ENCODE assay signal across 1 cellular context in the genomic region with DNA sequence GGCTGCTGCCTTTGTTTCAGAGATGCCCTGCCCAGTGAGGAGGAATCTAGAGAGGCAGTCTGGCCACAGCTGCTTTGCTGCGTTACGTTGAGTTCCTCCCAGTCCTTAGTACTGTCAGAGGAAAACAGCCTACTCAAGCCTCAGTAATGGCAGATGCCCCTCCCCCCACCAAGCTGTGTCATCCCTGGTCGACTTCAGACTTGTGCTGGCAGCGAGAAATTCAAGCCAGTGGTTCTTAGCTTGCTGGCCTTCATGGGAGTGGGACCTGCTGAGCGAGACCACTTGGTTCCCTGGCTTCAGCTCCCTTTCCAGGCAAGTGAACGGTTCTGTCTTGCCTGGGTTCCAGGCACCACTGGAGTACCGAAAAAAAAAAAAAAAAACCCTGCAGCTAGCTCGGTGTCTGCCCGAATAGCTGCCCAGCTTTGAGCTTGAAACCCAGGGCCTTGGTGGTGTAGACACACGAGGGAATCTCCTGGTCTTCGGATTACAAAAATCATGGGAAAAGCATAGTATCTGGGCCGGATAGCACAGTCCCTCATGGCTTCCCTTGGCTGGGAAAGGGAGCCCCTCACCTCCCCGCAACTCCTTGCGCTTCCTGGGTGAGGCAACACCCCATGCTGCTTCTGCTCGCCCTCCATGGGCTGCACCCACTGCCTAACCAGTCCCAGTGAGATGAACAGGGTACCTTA.
A peak's percentile ranks its signal among the peaks of the same experiment; 100 is the strongest.
TF ChIP-seq lines count a peak whose summit lies in the region.

No MANE protein-coding gene starts in this region.

TF ChIP-seq in K562, 482 proteins besides CTCF, POLR2A, EP300 and RAD21 (continued from another document and continues in another):
- TF ChIP-seq, protein P1, sequence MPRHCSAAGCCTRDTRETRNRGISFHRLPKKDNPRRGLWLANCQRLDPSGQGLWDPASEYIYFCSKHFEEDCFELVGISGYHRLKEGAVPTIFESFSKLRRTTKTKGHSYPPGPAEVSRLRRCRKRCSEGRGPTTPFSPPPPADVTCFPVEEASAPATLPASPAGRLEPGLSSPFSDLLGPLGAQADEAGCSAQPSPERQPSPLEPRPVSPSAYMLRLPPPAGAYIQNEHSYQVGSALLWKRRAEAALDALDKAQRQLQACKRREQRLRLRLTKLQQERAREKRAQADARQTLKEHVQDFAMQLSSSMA (CRISPR knock-in tag; IDR thresholded peaks at IDR 0.05) = no peak
- TF ChIP-seq, protein P2, sequence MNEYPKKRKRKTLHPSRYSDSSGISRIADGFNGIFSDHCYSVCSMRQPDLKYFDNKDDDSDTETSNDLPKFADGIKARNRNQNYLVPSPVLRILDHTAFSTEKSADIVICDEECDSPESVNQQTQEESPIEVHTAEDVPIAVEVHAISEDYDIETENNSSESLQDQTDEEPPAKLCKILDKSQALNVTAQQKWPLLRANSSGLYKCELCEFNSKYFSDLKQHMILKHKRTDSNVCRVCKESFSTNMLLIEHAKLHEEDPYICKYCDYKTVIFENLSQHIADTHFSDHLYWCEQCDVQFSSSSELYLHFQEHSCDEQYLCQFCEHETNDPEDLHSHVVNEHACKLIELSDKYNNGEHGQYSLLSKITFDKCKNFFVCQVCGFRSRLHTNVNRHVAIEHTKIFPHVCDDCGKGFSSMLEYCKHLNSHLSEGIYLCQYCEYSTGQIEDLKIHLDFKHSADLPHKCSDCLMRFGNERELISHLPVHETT (CRISPR knock-in tag; conservative IDR thresholded peaks at IDR 0.05 in 1 of 2, IDR thresholded peaks at IDR 0.05 in 1 of 2) = no peak; a peak in 1 of 4 replicates
- TF ChIP-seq KLF1 (tag; IDR thresholded peaks at IDR 0.05) = no peak
- TF ChIP-seq, protein P3, sequence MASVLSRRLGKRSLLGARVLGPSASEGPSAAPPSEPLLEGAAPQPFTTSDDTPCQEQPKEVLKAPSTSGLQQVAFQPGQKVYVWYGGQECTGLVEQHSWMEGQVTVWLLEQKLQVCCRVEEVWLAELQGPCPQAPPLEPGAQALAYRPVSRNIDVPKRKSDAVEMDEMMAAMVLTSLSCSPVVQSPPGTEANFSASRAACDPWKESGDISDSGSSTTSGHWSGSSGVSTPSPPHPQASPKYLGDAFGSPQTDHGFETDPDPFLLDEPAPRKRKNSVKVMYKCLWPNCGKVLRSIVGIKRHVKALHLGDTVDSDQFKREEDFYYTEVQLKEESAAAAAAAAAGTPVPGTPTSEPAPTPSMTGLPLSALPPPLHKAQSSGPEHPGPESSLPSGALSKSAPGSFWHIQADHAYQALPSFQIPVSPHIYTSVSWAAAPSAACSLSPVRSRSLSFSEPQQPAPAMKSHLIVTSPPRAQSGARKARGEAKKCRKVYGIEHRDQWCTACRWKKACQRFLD (CRISPR knock-in tag; IDR thresholded peaks at IDR 0.05) = peak; percentile 51; the same call in 1 of the 2 replicates
- TF ChIP-seq ZNF75A (CRISPR knock-in tag; IDR thresholded peaks at IDR 0.05) = no peak
- TF ChIP-seq SIN3A (IDR thresholded peaks at IDR 0.05; ENCODE audit: borderline replicate concordance in 2 of 2, control insufficient read depth in 1 of 2, low read depth in 2 of 2, low read length in 2 of 2) = peak in 1 of 2 experiments; percentile 51; a peak in 1 of 4 replicates
- TF ChIP-seq ZNF347 (CRISPR knock-in tag; IDR thresholded peaks at IDR 0.05; ENCODE audit: low read depth) = no peak
- TF ChIP-seq, protein P4, sequence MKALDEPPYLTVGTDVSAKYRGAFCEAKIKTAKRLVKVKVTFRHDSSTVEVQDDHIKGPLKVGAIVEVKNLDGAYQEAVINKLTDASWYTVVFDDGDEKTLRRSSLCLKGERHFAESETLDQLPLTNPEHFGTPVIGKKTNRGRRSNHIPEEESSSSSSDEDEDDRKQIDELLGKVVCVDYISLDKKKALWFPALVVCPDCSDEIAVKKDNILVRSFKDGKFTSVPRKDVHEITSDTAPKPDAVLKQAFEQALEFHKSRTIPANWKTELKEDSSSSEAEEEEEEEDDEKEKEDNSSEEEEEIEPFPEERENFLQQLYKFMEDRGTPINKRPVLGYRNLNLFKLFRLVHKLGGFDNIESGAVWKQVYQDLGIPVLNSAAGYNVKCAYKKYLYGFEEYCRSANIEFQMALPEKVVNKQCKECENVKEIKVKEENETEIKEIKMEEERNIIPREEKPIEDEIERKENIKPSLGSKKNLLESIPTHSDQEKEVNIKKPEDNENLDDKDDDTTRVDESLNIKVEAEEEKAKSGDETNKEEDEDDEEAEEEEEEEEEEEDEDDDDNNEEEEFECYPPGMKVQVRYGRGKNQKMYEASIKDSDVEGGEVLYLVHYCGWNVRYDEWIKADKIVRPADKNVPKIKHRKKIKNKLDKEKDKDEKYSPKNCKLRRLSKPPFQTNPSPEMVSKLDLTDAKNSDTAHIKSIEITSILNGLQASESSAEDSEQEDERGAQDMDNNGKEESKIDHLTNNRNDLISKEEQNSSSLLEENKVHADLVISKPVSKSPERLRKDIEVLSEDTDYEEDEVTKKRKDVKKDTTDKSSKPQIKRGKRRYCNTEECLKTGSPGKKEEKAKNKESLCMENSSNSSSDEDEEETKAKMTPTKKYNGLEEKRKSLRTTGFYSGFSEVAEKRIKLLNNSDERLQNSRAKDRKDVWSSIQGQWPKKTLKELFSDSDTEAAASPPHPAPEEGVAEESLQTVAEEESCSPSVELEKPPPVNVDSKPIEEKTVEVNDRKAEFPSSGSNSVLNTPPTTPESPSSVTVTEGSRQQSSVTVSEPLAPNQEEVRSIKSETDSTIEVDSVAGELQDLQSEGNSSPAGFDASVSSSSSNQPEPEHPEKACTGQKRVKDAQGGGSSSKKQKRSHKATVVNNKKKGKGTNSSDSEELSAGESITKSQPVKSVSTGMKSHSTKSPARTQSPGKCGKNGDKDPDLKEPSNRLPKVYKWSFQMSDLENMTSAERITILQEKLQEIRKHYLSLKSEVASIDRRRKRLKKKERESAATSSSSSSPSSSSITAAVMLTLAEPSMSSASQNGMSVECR (CRISPR knock-in tag; IDR thresholded peaks at IDR 0.05) = no peak
- no peak for TF ChIP-seq MEIS2 (IDR thresholded peaks at IDR 0.05; ENCODE audit: partially characterized antibody)
- TF ChIP-seq TEAD1 (CRISPR knock-in tag; IDR thresholded peaks at IDR 0.05) = no peak
- no peak for TF ChIP-seq TCFL5 (CRISPR knock-in tag; conservative IDR thresholded peaks at IDR 0.05)
- TF ChIP-seq, protein P5, sequence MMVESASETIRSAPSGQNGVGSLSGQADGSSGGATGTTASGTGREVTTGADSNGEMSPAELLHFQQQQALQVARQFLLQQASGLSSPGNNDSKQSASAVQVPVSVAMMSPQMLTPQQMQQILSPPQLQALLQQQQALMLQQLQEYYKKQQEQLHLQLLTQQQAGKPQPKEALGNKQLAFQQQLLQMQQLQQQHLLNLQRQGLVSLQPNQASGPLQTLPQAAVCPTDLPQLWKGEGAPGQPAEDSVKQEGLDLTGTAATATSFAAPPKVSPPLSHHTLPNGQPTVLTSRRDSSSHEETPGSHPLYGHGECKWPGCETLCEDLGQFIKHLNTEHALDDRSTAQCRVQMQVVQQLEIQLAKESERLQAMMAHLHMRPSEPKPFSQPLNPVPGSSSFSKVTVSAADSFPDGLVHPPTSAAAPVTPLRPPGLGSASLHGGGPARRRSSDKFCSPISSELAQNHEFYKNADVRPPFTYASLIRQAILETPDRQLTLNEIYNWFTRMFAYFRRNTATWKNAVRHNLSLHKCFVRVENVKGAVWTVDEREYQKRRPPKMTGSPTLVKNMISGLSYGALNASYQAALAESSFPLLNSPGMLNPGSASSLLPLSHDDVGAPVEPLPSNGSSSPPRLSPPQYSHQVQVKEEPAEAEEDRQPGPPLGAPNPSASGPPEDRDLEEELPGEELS (CRISPR knock-in tag; IDR thresholded peaks at IDR 0.05; ENCODE audit: borderline replicate concordance) = no peak
- TF ChIP-seq ELF2 (CRISPR knock-in tag; IDR thresholded peaks at IDR 0.05) = no peak
- TF ChIP-seq SRSF9 (IDR thresholded peaks at IDR 0.05; ENCODE audit: borderline replicate concordance, low read depth, low read length) = no peak
- no peak for TF ChIP-seq TCF7 (IDR thresholded peaks at IDR 0.05; ENCODE audit: borderline replicate concordance)
- no peak for TF ChIP-seq ZNF324 (CRISPR knock-in tag; IDR thresholded peaks at IDR 0.05)
- TF ChIP-seq, protein P6, sequence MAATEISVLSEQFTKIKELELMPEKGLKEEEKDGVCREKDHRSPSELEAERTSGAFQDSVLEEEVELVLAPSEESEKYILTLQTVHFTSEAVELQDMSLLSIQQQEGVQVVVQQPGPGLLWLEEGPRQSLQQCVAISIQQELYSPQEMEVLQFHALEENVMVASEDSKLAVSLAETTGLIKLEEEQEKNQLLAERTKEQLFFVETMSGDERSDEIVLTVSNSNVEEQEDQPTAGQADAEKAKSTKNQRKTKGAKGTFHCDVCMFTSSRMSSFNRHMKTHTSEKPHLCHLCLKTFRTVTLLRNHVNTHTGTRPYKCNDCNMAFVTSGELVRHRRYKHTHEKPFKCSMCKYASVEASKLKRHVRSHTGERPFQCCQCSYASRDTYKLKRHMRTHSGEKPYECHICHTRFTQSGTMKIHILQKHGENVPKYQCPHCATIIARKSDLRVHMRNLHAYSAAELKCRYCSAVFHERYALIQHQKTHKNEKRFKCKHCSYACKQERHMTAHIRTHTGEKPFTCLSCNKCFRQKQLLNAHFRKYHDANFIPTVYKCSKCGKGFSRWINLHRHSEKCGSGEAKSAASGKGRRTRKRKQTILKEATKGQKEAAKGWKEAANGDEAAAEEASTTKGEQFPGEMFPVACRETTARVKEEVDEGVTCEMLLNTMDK (IDR thresholded peaks at IDR 0.05; ENCODE audit: borderline replicate concordance, insufficient read depth, low read depth, low read length, poor library complexity, severe bottlenecking) = no peak
- TF ChIP-seq CBFB (CRISPR knock-in tag; IDR thresholded peaks at IDR 0.05) = no peak
- TF ChIP-seq, protein P7, sequence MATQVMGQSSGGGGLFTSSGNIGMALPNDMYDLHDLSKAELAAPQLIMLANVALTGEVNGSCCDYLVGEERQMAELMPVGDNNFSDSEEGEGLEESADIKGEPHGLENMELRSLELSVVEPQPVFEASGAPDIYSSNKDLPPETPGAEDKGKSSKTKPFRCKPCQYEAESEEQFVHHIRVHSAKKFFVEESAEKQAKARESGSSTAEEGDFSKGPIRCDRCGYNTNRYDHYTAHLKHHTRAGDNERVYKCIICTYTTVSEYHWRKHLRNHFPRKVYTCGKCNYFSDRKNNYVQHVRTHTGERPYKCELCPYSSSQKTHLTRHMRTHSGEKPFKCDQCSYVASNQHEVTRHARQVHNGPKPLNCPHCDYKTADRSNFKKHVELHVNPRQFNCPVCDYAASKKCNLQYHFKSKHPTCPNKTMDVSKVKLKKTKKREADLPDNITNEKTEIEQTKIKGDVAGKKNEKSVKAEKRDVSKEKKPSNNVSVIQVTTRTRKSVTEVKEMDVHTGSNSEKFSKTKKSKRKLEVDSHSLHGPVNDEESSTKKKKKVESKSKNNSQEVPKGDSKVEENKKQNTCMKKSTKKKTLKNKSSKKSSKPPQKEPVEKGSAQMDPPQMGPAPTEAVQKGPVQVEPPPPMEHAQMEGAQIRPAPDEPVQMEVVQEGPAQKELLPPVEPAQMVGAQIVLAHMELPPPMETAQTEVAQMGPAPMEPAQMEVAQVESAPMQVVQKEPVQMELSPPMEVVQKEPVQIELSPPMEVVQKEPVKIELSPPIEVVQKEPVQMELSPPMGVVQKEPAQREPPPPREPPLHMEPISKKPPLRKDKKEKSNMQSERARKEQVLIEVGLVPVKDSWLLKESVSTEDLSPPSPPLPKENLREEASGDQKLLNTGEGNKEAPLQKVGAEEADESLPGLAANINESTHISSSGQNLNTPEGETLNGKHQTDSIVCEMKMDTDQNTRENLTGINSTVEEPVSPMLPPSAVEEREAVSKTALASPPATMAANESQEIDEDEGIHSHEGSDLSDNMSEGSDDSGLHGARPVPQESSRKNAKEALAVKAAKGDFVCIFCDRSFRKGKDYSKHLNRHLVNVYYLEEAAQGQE (CRISPR knock-in tag; IDR thresholded peaks at IDR 0.05; ENCODE audit: low read depth) = no peak
- TF ChIP-seq HNRNPH1 (optimal IDR thresholded peaks at IDR 0.05; ENCODE audit: low read depth, low read length) = no peak
- TF ChIP-seq, protein P8, sequence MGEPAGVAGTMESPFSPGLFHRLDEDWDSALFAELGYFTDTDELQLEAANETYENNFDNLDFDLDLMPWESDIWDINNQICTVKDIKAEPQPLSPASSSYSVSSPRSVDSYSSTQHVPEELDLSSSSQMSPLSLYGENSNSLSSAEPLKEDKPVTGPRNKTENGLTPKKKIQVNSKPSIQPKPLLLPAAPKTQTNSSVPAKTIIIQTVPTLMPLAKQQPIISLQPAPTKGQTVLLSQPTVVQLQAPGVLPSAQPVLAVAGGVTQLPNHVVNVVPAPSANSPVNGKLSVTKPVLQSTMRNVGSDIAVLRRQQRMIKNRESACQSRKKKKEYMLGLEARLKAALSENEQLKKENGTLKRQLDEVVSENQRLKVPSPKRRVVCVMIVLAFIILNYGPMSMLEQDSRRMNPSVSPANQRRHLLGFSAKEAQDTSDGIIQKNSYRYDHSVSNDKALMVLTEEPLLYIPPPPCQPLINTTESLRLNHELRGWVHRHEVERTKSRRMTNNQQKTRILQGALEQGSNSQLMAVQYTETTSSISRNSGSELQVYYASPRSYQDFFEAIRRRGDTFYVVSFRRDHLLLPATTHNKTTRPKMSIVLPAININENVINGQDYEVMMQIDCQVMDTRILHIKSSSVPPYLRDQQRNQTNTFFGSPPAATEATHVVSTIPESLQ (CRISPR knock-in tag; IDR thresholded peaks at IDR 0.05) = no peak
- TF ChIP-seq, protein P9, sequence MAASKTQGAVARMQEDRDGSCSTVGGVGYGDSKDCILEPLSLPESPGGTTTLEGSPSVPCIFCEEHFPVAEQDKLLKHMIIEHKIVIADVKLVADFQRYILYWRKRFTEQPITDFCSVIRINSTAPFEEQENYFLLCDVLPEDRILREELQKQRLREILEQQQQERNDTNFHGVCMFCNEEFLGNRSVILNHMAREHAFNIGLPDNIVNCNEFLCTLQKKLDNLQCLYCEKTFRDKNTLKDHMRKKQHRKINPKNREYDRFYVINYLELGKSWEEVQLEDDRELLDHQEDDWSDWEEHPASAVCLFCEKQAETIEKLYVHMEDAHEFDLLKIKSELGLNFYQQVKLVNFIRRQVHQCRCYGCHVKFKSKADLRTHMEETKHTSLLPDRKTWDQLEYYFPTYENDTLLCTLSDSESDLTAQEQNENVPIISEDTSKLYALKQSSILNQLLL (CRISPR knock-in tag; IDR thresholded peaks at IDR 0.05; ENCODE audit: borderline replicate concordance) = no peak
- no peak for TF ChIP-seq ZNF436 (CRISPR knock-in tag; IDR thresholded peaks at IDR 0.05)
- TF ChIP-seq, protein P10, sequence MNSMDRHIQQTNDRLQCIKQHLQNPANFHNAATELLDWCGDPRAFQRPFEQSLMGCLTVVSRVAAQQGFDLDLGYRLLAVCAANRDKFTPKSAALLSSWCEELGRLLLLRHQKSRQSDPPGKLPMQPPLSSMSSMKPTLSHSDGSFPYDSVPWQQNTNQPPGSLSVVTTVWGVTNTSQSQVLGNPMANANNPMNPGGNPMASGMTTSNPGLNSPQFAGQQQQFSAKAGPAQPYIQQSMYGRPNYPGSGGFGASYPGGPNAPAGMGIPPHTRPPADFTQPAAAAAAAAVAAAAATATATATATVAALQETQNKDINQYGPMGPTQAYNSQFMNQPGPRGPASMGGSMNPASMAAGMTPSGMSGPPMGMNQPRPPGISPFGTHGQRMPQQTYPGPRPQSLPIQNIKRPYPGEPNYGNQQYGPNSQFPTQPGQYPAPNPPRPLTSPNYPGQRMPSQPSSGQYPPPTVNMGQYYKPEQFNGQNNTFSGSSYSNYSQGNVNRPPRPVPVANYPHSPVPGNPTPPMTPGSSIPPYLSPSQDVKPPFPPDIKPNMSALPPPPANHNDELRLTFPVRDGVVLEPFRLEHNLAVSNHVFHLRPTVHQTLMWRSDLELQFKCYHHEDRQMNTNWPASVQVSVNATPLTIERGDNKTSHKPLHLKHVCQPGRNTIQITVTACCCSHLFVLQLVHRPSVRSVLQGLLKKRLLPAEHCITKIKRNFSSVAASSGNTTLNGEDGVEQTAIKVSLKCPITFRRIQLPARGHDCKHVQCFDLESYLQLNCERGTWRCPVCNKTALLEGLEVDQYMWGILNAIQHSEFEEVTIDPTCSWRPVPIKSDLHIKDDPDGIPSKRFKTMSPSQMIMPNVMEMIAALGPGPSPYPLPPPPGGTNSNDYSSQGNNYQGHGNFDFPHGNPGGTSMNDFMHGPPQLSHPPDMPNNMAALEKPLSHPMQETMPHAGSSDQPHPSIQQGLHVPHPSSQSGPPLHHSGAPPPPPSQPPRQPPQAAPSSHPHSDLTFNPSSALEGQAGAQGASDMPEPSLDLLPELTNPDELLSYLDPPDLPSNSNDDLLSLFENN (IDR thresholded peaks at IDR 0.05; ENCODE audit: low read depth in 2 of 2, low read length in 2 of 2) = no peak
- peak; percentile 59; the same call in 1 of the 2 replicates for TF ChIP-seq HLTF (IDR thresholded peaks at IDR 0.05)
